Comparison of ENCODE assay signal across 11 cellular contexts in genomic region chr2:186459009-186459408, GRCh38. TPM values are rescaled to one million over a fixed set of nuclear protein-coding genes. Genes with fewer than 3 reads are reported as not detected.
DNase-seq lines count a peak whose midpoint lies in the region; ATAC-seq, FAIRE-seq and TF ChIP-seq lines count a peak whose summit lies in the region.
"Had no signal": no experiment of that assay in that cellular context is flagged by ENCODE, and none has a peak within 500 bp of the region (broad histone marks: within the 10 kb centered on the region; RNA-seq: fewer than 3 reads in every experiment).

No MANE protein-coding gene starts in this region.

- H3K9me2 ChIP-seq in SK-N-SH: no peaks in the 10 kb centered on the region

- no peak overlapping the region for H3K9ac ChIP-seq in SK-N-SH

- no TSS peak for BruUV-seq in Calu3 (replicated peaks; lab: Mats Ljungman, UMichigan)

- peak; percentile 66 for FAIRE-seq in islet of Langerhans (lab: Jason Lieb, UNC)

- intact Hi-C loops in Calu3 (cut with micrococcal nuclease; ENCODE audit: unreplicated experiment): loop anchor here (1.0 to 2.0 kb wide), 6 partner anchors 203 to 1250 kb away; no protein-coding TSS in a partner anchor

- no peak overlapping the region for H3K27ac ChIP-seq in SK-N-SH (ENCODE audit: low read depth in 2 of 2, low read length in 1 of 2)
- H3K27ac ChIP-seq: thoracic aorta had no signal

- TF ChIP-seq RAD21 in Ishikawa (IDR thresholded peaks at IDR 0.05; ENCODE audit: low read depth) (peak; percentile 51), SK-N-SH (IDR thresholded peaks at IDR 0.05; ENCODE audit: low read length) (peak; percentile 85)

- no peak for ATAC-seq in GM21737 (IDR thresholded peaks at IDR 0.05; ENCODE audit: unreplicated experiment)
- no peak for ATAC-seq in GM21576 (IDR thresholded peaks at IDR 0.05; ENCODE audit: unreplicated experiment)

- H3K36me3 ChIP-seq in SK-N-SH (replicated peaks in 1 of 2; ENCODE audit: control insufficient read depth in 1 of 2, insufficient read depth in 2 of 2, low read length in 1 of 2): no peaks in the 10 kb centered on the region
- H3K36me3 ChIP-seq: thoracic aorta had no signal

- TF ChIP-seq EP300 in Ishikawa (IDR thresholded peaks at IDR 0.05; ENCODE audit: borderline replicate concordance) (no peak), SK-N-SH (IDR thresholded peaks at IDR 0.05; ENCODE audit: borderline replicate concordance in 1 of 2, low read depth in 1 of 2, low read length in 1 of 2) (no peak)

- TF ChIP-seq CTCF in Calu3 (IDR thresholded peaks at IDR 0.05; ENCODE audit: unreplicated experiment) (peak; percentile 25), SK-N-SH (IDR thresholded peaks at IDR 0.05) (peak; percentile 67)

- no peak overlapping the region for H3K27ac Mint-ChIP-seq in Calu3 (ENCODE audit: unreplicated experiment)
- H3K27ac Mint-ChIP-seq: IgD-negative memory B cell, naive B cell had no signal

- no peaks in the 10 kb centered on the region for H4K20me1 ChIP-seq in SK-N-SH (ENCODE audit: insufficient read depth)

- H3K4me1 ChIP-seq in SK-N-SH (ENCODE audit: control insufficient read depth in 1 of 2, insufficient read depth in 2 of 2, low read depth in 1 of 2, low read length in 1 of 2): no peaks in the 10 kb centered on the region; a peak in 2 of 4 replicates

- H3K9me3 Mint-ChIP-seq in Calu3 (ENCODE audit: low read depth, unreplicated experiment): no peaks in the 10 kb centered on the region

- peaks cover 9% of the 10 kb centered on the region for H3K4me1 Mint-ChIP-seq in Calu3 (ENCODE audit: low read depth, unreplicated experiment)
- H3K4me1 Mint-ChIP-seq: naive B cell had no signal

- no peaks in the 10 kb centered on the region for H3K9me3 ChIP-seq in SK-N-SH
- H3K9me3 ChIP-seq: thoracic aorta had no signal

- H2AFZ ChIP-seq in SK-N-SH (ENCODE audit: low read depth): no peak overlapping the region

- H3K36me3 Mint-ChIP-seq in Calu3 (ENCODE audit: insufficient read depth, unreplicated experiment): no peaks in the 10 kb centered on the region
- H3K36me3 Mint-ChIP-seq: IgD-negative memory B cell had no signal

- no peaks in the 10 kb centered on the region for H3K27me3 Mint-ChIP-seq in Calu3 (ENCODE audit: unreplicated experiment)
- H3K27me3 Mint-ChIP-seq: IgD-negative memory B cell, naive B cell had no signal

- CTCF ChIA-PET in Calu3 (lab: Charles Lee) (no interaction called here), SK-N-SH (lab: Yijun Ruan, JAX) (no interaction called here)

- no peaks in the 10 kb centered on the region for H3K79me2 ChIP-seq in SK-N-SH (ENCODE audit: insufficient read depth)

- no peak overlapping the region for H3K4me2 ChIP-seq in SK-N-SH

- H3K27me3 ChIP-seq in SK-N-SH (ENCODE audit: insufficient read depth): no peaks in the 10 kb centered on the region

- 60% methylated on average over 2 of the region's 2 CpGs for WGBS in SK-N-SH (ENCODE audit: low lambda C conversion rate)

- no peak overlapping the region for H3K4me3 ChIP-seq in SK-N-SH (ENCODE audit: low read depth in 2 of 2, low read length in 1 of 2)
- H3K4me3 ChIP-seq: thoracic aorta had no signal

- H3F3A ChIP-seq in SK-N-SH (replicated peaks; ENCODE audit: insufficient read depth): no peaks in the 10 kb centered on the region

- H3K4me3 Mint-ChIP-seq in Calu3 (ENCODE audit: low read depth, unreplicated experiment): no peak overlapping the region
- H3K4me3 Mint-ChIP-seq: IgD-negative memory B cell, naive B cell had no signal

- POLR2A ChIA-PET in SK-N-SH (lab: Yijun Ruan, JAX): no interaction called here

- DNase-seq in Calu3 (no peak), SK-N-SH (no peak), 8988T (no peak)
- DNase-seq in activated CD4-positive, CD25-positive, alpha-beta regulatory T cell (lab: John Stamatoyannopoulos, UW): no peak
- DNase-seq: naive B cell had no signal

TF ChIP-seq in Ishikawa, 13 proteins besides CTCF, POLR2A, EP300 and RAD21 (continues in another document):
- no peak for TF ChIP-seq CREB1 (IDR thresholded peaks at IDR 0.05; ENCODE audit: low read depth)
- TF ChIP-seq CEBPB (IDR thresholded peaks at IDR 0.05): no peak
- no peak for TF ChIP-seq TAF1 (IDR thresholded peaks at IDR 0.05; ENCODE audit: low read depth)
- TF ChIP-seq TCF12 (IDR thresholded peaks at IDR 0.05; ENCODE audit: low read depth): no peak
- TF ChIP-seq MAX (IDR thresholded peaks at IDR 0.05): no peak
- no peak for TF ChIP-seq YY1 (IDR thresholded peaks at IDR 0.05; ENCODE audit: low read depth)
- TF ChIP-seq REST (IDR thresholded peaks at IDR 0.05; ENCODE audit: low read depth): no peak
- no peak for TF ChIP-seq FOXM1 (IDR thresholded peaks at IDR 0.05; ENCODE audit: borderline replicate concordance, low read depth)
- TF ChIP-seq ZBTB7A (IDR thresholded peaks at IDR 0.05; ENCODE audit: low read depth): no peak
- TF ChIP-seq EGR1 (IDR thresholded peaks at IDR 0.05): no peak
- TF ChIP-seq TEAD4 (IDR thresholded peaks at IDR 0.05): no peak

TF ChIP-seq in SK-N-SH, 30 proteins besides CTCF, POLR2A, EP300 and RAD21:
- no peak for TF ChIP-seq RFX5 (IDR thresholded peaks at IDR 0.05; ENCODE audit: low read length)
- no peak for TF ChIP-seq USF1 (IDR thresholded peaks at IDR 0.05; ENCODE audit: borderline replicate concordance, low read depth)
- no peak for TF ChIP-seq FOSL2 (IDR thresholded peaks at IDR 0.05; ENCODE audit: borderline replicate concordance, low read depth)
- TF ChIP-seq SMC3 (IDR thresholded peaks at IDR 0.05; ENCODE audit: low read depth, low read length): peak; percentile 46
- TF ChIP-seq RXRA (IDR thresholded peaks at IDR 0.05; ENCODE audit: borderline replicate concordance, low read depth): no peak

RNA-seq across cellular contexts. Expression of gene ZC3H15, which starts 27.1 kb away (rescaled TPM):
- 81.8 and 86.5 TPM in 2 replicates for total RNA-seq in Calu3 (2022)
- 26.5 and 27.7 TPM in 2 replicates for polyA plus RNA-seq in SK-N-SH (2012; rRNA removed)
- polyA plus RNA-seq in SK-N-SH (2012; cell fraction: cytosol; rRNA removed): 33.9 and 52.2 TPM in 2 replicates
- polyA plus RNA-seq in SK-N-SH (2012; cell fraction: nucleus; rRNA removed): 17.5 and 44.8 TPM in 2 replicates
